8 cellular contexts compared by ENCODE assay signal in genomic region chr10:87093461-87094372, GRCh38. TPM values are rescaled to one million over a fixed set of nuclear protein-coding genes. Genes with fewer than 3 reads are reported as not detected.
DNase-seq lines count a peak whose midpoint lies in the region; ATAC-seq and TF ChIP-seq lines count a peak whose summit lies in the region.

No MANE protein-coding gene starts in this region.

- peak overlapping the region; percentile 91 to 97 (median 94) for H3K4me3 Mint-ChIP-seq in immature natural killer cell

- no peak for TF ChIP-seq CTCF in WERI-Rb-1 (IDR thresholded peaks at IDR 0.05; ENCODE audit: low read depth, low read length)
- TF ChIP-seq CTCF in smooth muscle cell (IDR thresholded peaks at IDR 0.05; ENCODE audit: borderline replicate concordance, insufficient read depth, poor library complexity, severe bottlenecking): no peak

- H3F3A ChIP-seq in smooth muscle cell (ENCODE audit: low read depth): peaks cover 7% of the 10 kb centered on the region

- H3K4me1 Mint-ChIP-seq in immature natural killer cell: peaks cover 51 to 66% of the 10 kb centered on the region in 2 donors

- H3K4me3 ChIP-seq in WERI-Rb-1 (ENCODE audit: low read depth, low read length): peak overlapping the region; percentile 88
- H3K4me3 ChIP-seq in smooth muscle cell: peak overlapping the region; percentile 65

- no peaks in the 10 kb centered on the region for H3K27me3 ChIP-seq in WERI-Rb-1 (ENCODE audit: insufficient read depth, low read depth, severe bottlenecking)
- no peaks in the 10 kb centered on the region for H3K27me3 ChIP-seq in smooth muscle cell (ENCODE audit: low read depth)

- peaks cover 16% of the 10 kb centered on the region for H3K36me3 ChIP-seq in WERI-Rb-1
- no peaks in the 10 kb centered on the region for H3K36me3 ChIP-seq in smooth muscle cell (ENCODE audit: low read depth)

- H2AFZ ChIP-seq in smooth muscle cell (ENCODE audit: low read depth): no peak overlapping the region

- ATAC-seq in GM21526 (IDR thresholded peaks at IDR 0.05; ENCODE audit: low FRiP score, unreplicated experiment): peak; percentile 33

- H3K27ac Mint-ChIP-seq in immature natural killer cell: peak overlapping the region; percentile 86 to 95 (median 90)

- H3K27me3 Mint-ChIP-seq in immature natural killer cell (ENCODE audit: low read depth in 3 of 3): peaks cover 5 to 10% (median 9%) of the 10 kb centered on the region in 3 donors

- WGBS in smooth muscle cell (ENCODE audit: low lambda C conversion rate): under 1% methylated on average over 29 of the region's 41 CpGs

- no peaks in the 10 kb centered on the region for H3K36me3 Mint-ChIP-seq in immature natural killer cell

- peak overlapping the region; percentile 62 for H3K9ac ChIP-seq in smooth muscle cell (ENCODE audit: low read depth)

- DNase-seq in EL (peak; percentile 51), HuH-7.5 (ENCODE audit: low spot score) (peak; percentile 31), WERI-Rb-1 (peak; percentile 68), T47D (ENCODE audit: low read depth in 1 of 2, low spot score in 1 of 2) (peak; percentile 70 to 76), immature natural killer cell (peak; percentile 67 to 71 (median 71)), smooth muscle cell (lab: John Stamatoyannopoulos, UW; ENCODE audit: unreplicated experiment) (peak; percentile 29), NCI-H2107 treated with DMSO at 0.1 percent for 48 hours (lab: John Stamatoyannopoulos, UW; ENCODE audit: unreplicated experiment) (no peak)

- H3K79me2 ChIP-seq in smooth muscle cell (ENCODE audit: low read depth): peaks cover 73% of the 10 kb centered on the region

- H3K27ac ChIP-seq in WERI-Rb-1 (peak overlapping the region; percentile 87), smooth muscle cell (ENCODE audit: low read depth) (peak overlapping the region; percentile 77)

- H4K20me1 ChIP-seq in smooth muscle cell (ENCODE audit: low read depth): peaks cover 52% of the 10 kb centered on the region

- no peaks in the 10 kb centered on the region for H3K9me3 Mint-ChIP-seq in immature natural killer cell

- H3K9me3 ChIP-seq in WERI-Rb-1 (ENCODE audit: severe bottlenecking): no peaks in the 10 kb centered on the region
- H3K9me3 ChIP-seq in smooth muscle cell (replicated peaks; ENCODE audit: low read depth): no peaks in the 10 kb centered on the region

- peak overlapping the region; percentile 87 for H3K4me2 ChIP-seq in smooth muscle cell

- H3K4me1 ChIP-seq in smooth muscle cell (ENCODE audit: low read depth): peaks cover 31% of the 10 kb centered on the region

- in situ Hi-C loops in T47D (cut with HindIII; ENCODE audit: low pct_unique_long_range_greater_than_20kb, low sequenced_read_pairs): no loop called here

RNA-seq across cellular contexts. Expression of gene GLUD1, which starts 0.9 kb away (rescaled TPM):
- polyA plus RNA-seq in immature natural killer cell (100 to 1,000 TPM; 136 to 205 (median 147) TPM), smooth muscle cell (47.6 and 66.9 TPM in 2 replicates)
- 119 and 138 TPM in 2 replicates for total RNA-seq in smooth muscle cell

RNA-seq across cellular contexts. Expression of gene SHLD2, which starts 1.3 kb away (rescaled TPM):
- 10 to 100 TPM; 16.7 to 19.5 (median 18.5) TPM for polyA plus RNA-seq in immature natural killer cell
- 20.0 and 22.6 TPM in 2 replicates for total RNA-seq in smooth muscle cell
- 8.8 and 10.4 TPM in 2 replicates for polyA plus RNA-seq in smooth muscle cell
